In genomic region chr4:118112647-118113046, GRCh38 we compare ENCODE assay signal across 21 cellular contexts.
DNase-seq lines count a peak whose midpoint lies in the region; ATAC-seq and TF ChIP-seq lines count a peak whose summit lies in the region.
"Had no signal": no experiment of that assay in that cellular context is flagged by ENCODE, and none has a peak within 500 bp of the region (broad histone marks: within the 10 kb centered on the region; RNA-seq: fewer than 3 reads in every experiment).

No MANE protein-coding gene starts in this region.

- H3K27me3 Mint-ChIP-seq in activated T-cell treated with anti-CD3 and anti-CD28 coated beads, Interleukin-2, amount 50 U/mL, for 24 hours: no peaks in the 10 kb centered on the region
- H3K27me3 Mint-ChIP-seq: CD4-positive, alpha-beta T cell had no signal

- no peak overlapping the region for H3K4me3 ChIP-seq in kidney epithelial cell (ENCODE audit: low read depth, low read length)
- no peak overlapping the region for H3K4me3 ChIP-seq in left ventricle myocardium inferior
- H3K4me3 ChIP-seq: hepatocyte, spleen, uterus had no signal

- H3K9me3 Mint-ChIP-seq in activated T-cell treated with anti-CD3 and anti-CD28 coated beads, Interleukin-2, amount 50 U/mL, for 24 hours: peaks cover 2% of the 10 kb centered on the region
- H3K9me3 Mint-ChIP-seq: CD4-positive, alpha-beta T cell had no signal

- peaks cover 8% of the 10 kb centered on the region for H3K4me1 Mint-ChIP-seq in activated T-cell treated with anti-CD3 and anti-CD28 coated beads, Interleukin-2, amount 50 U/mL, for 24 hours (ENCODE audit: low read depth)

- no peak for TF ChIP-seq CTCF in kidney epithelial cell (IDR thresholded peaks at IDR 0.05; ENCODE audit: insufficient read depth, low read length, poor library complexity, severe bottlenecking)
- TF ChIP-seq CTCF in left ventricle myocardium inferior (IDR thresholded peaks at IDR 0.05; ENCODE audit: borderline replicate concordance): no peak

- DNase-seq in Daoy (ENCODE audit: low read depth) (peak; percentile 5), HS-27A (ENCODE audit: low read depth) (peak; percentile 11), astrocyte of the hippocampus (ENCODE audit: low read depth, low spot score) (peak; percentile 5), kidney epithelial cell (ENCODE audit: low read depth) (peak; percentile 1), HUDEP-2 (lab: John Stamatoyannopoulos, UW; ENCODE audit: unreplicated experiment in 76 of 76) (no peak), left ventricle myocardium inferior (no peak)
- no peak for DNase-seq in activated T-cell treated with anti-CD3 and anti-CD28 coated beads, Interleukin-2, amount 50 U/mL, for 24 hours
- DNase-seq: activated CD4-positive, alpha-beta T cell treated with anti-CD3 and anti-CD28 coated beads, Interleukin-2, amount 50 U/mL, for 1 hour; activated CD8-positive, alpha-beta memory T cell treated with anti-CD3 and anti-CD28 coated beads, Interleukin-2, amount 50 U/mL, for 4 hours; activated effector memory CD4-positive, alpha-beta T cell treated with Interleukin-2 at 50 U/mL for 16 hours; amniotic stem cell; CD4-positive, alpha-beta T cell; NCI-H69; spleen; stimulated activated CD4-positive, alpha-beta T cell treated with anti-CD3 and anti-CD28 coated beads, Interleukin-4, amount 100 ng/mL, for 4 hours; substantia nigra; SW 1271; uterus had no signal

- H3K27me3 ChIP-seq in kidney epithelial cell (ENCODE audit: control insufficient read depth, insufficient read depth, low read length) (no peaks in the 10 kb centered on the region), left ventricle myocardium inferior (ENCODE audit: low read depth) (no peaks in the 10 kb centered on the region)
- H3K27me3 ChIP-seq: hepatocyte, spleen, uterus had no signal

- H3K36me3 ChIP-seq in kidney epithelial cell (ENCODE audit: control insufficient read depth, insufficient read depth, low read length) (no peaks in the 10 kb centered on the region), left ventricle myocardium inferior (no peaks in the 10 kb centered on the region)
- H3K36me3 ChIP-seq: spleen, uterus had no signal

- ATAC-seq in HG03469 (IDR thresholded peaks at IDR 0.05; ENCODE audit: unreplicated experiment): no peak
- ATAC-seq: Right ventricle myocardium inferior had no signal

- intact Hi-C loops in left ventricle myocardium inferior (cut with micrococcal nuclease): no loop called here

- no peaks in the 10 kb centered on the region for H3K9me3 ChIP-seq in left ventricle myocardium inferior (replicated peaks)
- H3K9me3 ChIP-seq: spleen, uterus had no signal

- H3K27ac Mint-ChIP-seq in activated T-cell treated with anti-CD3 and anti-CD28 coated beads, Interleukin-2, amount 50 U/mL, for 24 hours: no peak overlapping the region
- H3K27ac Mint-ChIP-seq: CD4-positive, alpha-beta T cell had no signal

- no peak overlapping the region for H3K4me3 Mint-ChIP-seq in activated T-cell treated with anti-CD3 and anti-CD28 coated beads, Interleukin-2, amount 50 U/mL, for 24 hours
- H3K4me3 Mint-ChIP-seq: CD4-positive, alpha-beta T cell had no signal

- no peaks in the 10 kb centered on the region for H3K36me3 Mint-ChIP-seq in activated T-cell treated with anti-CD3 and anti-CD28 coated beads, Interleukin-2, amount 50 U/mL, for 24 hours (ENCODE audit: low read depth)

- H3K4me1 ChIP-seq in left ventricle myocardium inferior: no peaks in the 10 kb centered on the region
- H3K4me1 ChIP-seq: spleen, uterus had no signal

- H3K27ac ChIP-seq in left ventricle myocardium inferior (replicated peaks): no peak overlapping the region
- H3K27ac ChIP-seq: hepatocyte, uterus had no signal

Comparison
In these comparisons a context has a peak if more than half of its experiments do, and no peak if none do; other contexts are left out.
1. DNase-seq: peak in Daoy (single experiment), HS-27A (single experiment), astrocyte of the hippocampus (single experiment) and kidney epithelial cell (single experiment); none in HUDEP-2 (0 of 76), activated T-cell treated with anti-CD3 and anti-CD28 coated beads, Interleukin-2, amount 50 U/mL, for 24 hours (single experiment) and left ventricle myocardium inferior (single experiment).